30 cellular contexts compared by ENCODE assay signal in the genomic region with DNA sequence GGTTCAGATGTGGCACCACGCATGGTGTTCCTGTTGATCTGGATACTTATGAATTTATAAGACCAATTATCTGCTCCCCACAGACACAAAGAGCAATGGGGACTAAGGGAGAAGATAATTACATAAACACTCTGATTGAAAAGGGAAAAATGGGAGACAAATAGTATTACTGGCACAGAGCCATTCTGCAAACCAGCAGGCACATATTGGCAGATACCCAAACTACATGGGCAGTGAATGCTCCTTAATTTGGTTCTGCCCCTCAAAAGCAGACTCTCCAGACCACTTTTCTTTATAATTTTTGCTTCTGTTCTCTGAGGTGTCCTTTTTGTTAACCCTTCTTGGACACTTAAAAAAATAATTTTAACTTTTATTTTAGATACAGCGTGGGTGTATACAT.
A peak's percentile ranks its signal among the peaks of the same experiment; 100 is the strongest.
DNase-seq lines count a peak whose midpoint lies in the region; ATAC-seq and TF ChIP-seq lines count a peak whose summit lies in the region.
"Had no signal": no experiment of that assay in that cellular context is flagged by ENCODE, and none has a peak within 500 bp of the region (broad histone marks: within the 10 kb centered on the region; RNA-seq: fewer than 3 reads in every experiment).

No MANE protein-coding gene starts in this region.

- no peak overlapping the region for H3K27ac Mint-ChIP-seq in nephron progenitor cell
- H3K27ac Mint-ChIP-seq: activated CD4-positive, alpha-beta memory T cell treated with anti-CD3 and anti-CD28 coated beads for 36 hours; CD8-positive, alpha-beta memory T cell; effector memory CD8-positive, alpha-beta T cell; GM23338; immature natural killer cell; natural killer cell had no signal

- DNase-seq in COLO668 (lab: John Stamatoyannopoulos, UW; ENCODE audit: unreplicated experiment) (peak; percentile 37), NCI-H1105 (lab: John Stamatoyannopoulos, UW) (peak; percentile 99), NCI-H2081 treated with DMSO at 0.1 percent for 48 hours (lab: John Stamatoyannopoulos, UW) (peak; percentile 85), NCI-H748 treated with DMSO at 0.1 percent for 48 hours (lab: John Stamatoyannopoulos, UW) (peak; percentile 98), HT-29 (ENCODE audit: low spot score) (no peak), cortex of kidney (lab: John Stamatoyannopoulos, UW) (no peak), nephron progenitor cell (no peak)
- DNase-seq: ACHN; activated CD4-positive, alpha-beta memory T cell treated with anti-CD3 and anti-CD28 coated beads for 36 hours; activated CD8-positive, alpha-beta memory T cell treated with anti-CD3 and anti-CD28 coated beads, Interleukin-2, amount 50 U/mL, for 4 hours; activated naive CD4-positive, alpha-beta T cell treated with Interleukin-2 at 50 U/mL for 16 hours; CD8-positive, alpha-beta memory T cell; DMS79; effector memory CD8-positive, alpha-beta T cell; erythroblast; GDM1; immature natural killer cell; IMR-90; left cardiac atrium; mucosa of descending colon; natural killer cell; NCI-H510A; occipital lobe; PC-3; psoas muscle; sigmoid colon; stimulated activated CD4-positive, alpha-beta T cell treated with anti-CD3 and anti-CD28 coated beads, Interleukin-4, amount 100 ng/mL, for 24 hours had no signal

- H3K4me3 Mint-ChIP-seq in nephron progenitor cell: no peak overlapping the region
- H3K4me3 Mint-ChIP-seq: activated CD4-positive, alpha-beta memory T cell treated with anti-CD3 and anti-CD28 coated beads for 36 hours; CD8-positive, alpha-beta memory T cell; effector memory CD8-positive, alpha-beta T cell; GM23338; immature natural killer cell; natural killer cell had no signal

- ATAC-seq in GM19023 (IDR thresholded peaks at IDR 0.05; ENCODE audit: unreplicated experiment): no peak
- ATAC-seq: activated CD4-positive, CD25-positive, alpha-beta regulatory T cell treated with anti-CD3 and anti-CD28 coated beads, Interleukin-2, amount 50 U/mL, for 24 hours; effector memory CD8-positive, alpha-beta T cell; GM23338; left cardiac atrium; mucosa of descending colon; natural killer cell; PC-3; psoas muscle had no signal

- H3K27me3 Mint-ChIP-seq in nephron progenitor cell (ENCODE audit: low read depth, poor library complexity): no peaks in the 10 kb centered on the region
- H3K27me3 Mint-ChIP-seq: activated CD4-positive, alpha-beta memory T cell treated with anti-CD3 and anti-CD28 coated beads for 36 hours; CD8-positive, alpha-beta memory T cell; effector memory CD8-positive, alpha-beta T cell had no signal

- peaks cover 12% of the 10 kb centered on the region for H3K4me1 Mint-ChIP-seq in nephron progenitor cell
- H3K4me1 Mint-ChIP-seq: CD8-positive, alpha-beta memory T cell; GM23338; immature natural killer cell; natural killer cell had no signal

- H3K36me3 Mint-ChIP-seq in nephron progenitor cell (ENCODE audit: low read depth): peaks cover 22% of the 10 kb centered on the region
- H3K36me3 Mint-ChIP-seq: activated CD4-positive, alpha-beta memory T cell treated with anti-CD3 and anti-CD28 coated beads for 36 hours; CD8-positive, alpha-beta memory T cell; natural killer cell had no signal

- H3K9me3 Mint-ChIP-seq in nephron progenitor cell: peaks cover 46% of the 10 kb centered on the region

- TF ChIP-seq CTCF in nephron progenitor cell (IDR thresholded peaks at IDR 0.05): no peak

Comparison
In these comparisons a context has a peak if more than half of its experiments do, and no peak if none do; other contexts are left out.
1. DNase-seq: peak in COLO668 (single experiment), NCI-H1105 (single experiment), NCI-H2081 treated with DMSO at 0.1 percent for 48 hours (single experiment) and NCI-H748 treated with DMSO at 0.1 percent for 48 hours (single experiment); none in HT-29 (single experiment), cortex of kidney (single experiment) and nephron progenitor cell (single experiment).